In genomic region chr1:208163542-208163941, GRCh38 we compare ENCODE assay signal across 1 cellular context.
TF ChIP-seq lines count a peak whose summit lies in the region.

No MANE protein-coding gene starts in this region.

TF ChIP-seq in HepG2, 621 proteins besides CTCF, POLR2A, EP300 and RAD21 (continued from another document and continues in another):
- TF ChIP-seq ZNF142 (CRISPR knock-in tag; IDR thresholded peaks at IDR 0.05) (no peak), UBTF (CRISPR knock-in tag; IDR thresholded peaks at IDR 0.05) (no peak), HOXA3 (CRISPR knock-in tag; IDR thresholded peaks at IDR 0.05) (peak; percentile 34; the same call in 1 of the 2 replicates), SALL1 (CRISPR knock-in tag; IDR thresholded peaks at IDR 0.05) (peak; percentile 38; the same call in 1 of the 2 replicates), ZSCAN21 (CRISPR knock-in tag; IDR thresholded peaks at IDR 0.05; ENCODE audit: borderline replicate concordance) (peak; percentile 40; the same call in 1 of the 2 replicates), ZNF644 (CRISPR knock-in tag; IDR thresholded peaks at IDR 0.05; ENCODE audit: low read depth) (peak; percentile 93), GFI1 (CRISPR knock-in tag; IDR thresholded peaks at IDR 0.05; ENCODE audit: borderline replicate concordance) (0 out of 2 replicates have a peak, but pooled peaks have one; percentile 44), PAX8 (CRISPR knock-in tag; IDR thresholded peaks at IDR 0.05; ENCODE audit: borderline replicate concordance) (no peak), KAT7 (CRISPR knock-in tag; IDR thresholded peaks at IDR 0.05; ENCODE audit: borderline replicate concordance) (0 out of 2 replicates have a peak, but pooled peaks have one; percentile 37), PHF21A (CRISPR knock-in tag; IDR thresholded peaks at IDR 0.05) (0 out of 2 replicates have a peak, but pooled peaks have one; percentile 40), NFAT5 (CRISPR knock-in tag; IDR thresholded peaks at IDR 0.05) (no peak), ZSCAN25 (CRISPR knock-in tag; IDR thresholded peaks at IDR 0.05) (peak; percentile 57; the same call in 1 of the 2 replicates), FOXP4 (CRISPR knock-in tag; IDR thresholded peaks at IDR 0.05) (peak; percentile 49), KDM1A (CRISPR knock-in tag; IDR thresholded peaks at IDR 0.05) (0 out of 2 replicates have a peak, but pooled peaks have one; percentile 18), PAXIP1 (CRISPR knock-in tag; conservative IDR thresholded peaks at IDR 0.05) (peak; percentile 74), ELF3 (CRISPR knock-in tag; IDR thresholded peaks at IDR 0.05) (peak; percentile 46; the same call in 1 of the 2 replicates), HNF4G (IDR thresholded peaks at IDR 0.05; ENCODE audit: borderline replicate concordance, low read depth, low read length) (peak; percentile 65), HNF4G (CRISPR knock-in tag; IDR thresholded peaks at IDR 0.05; ENCODE audit: borderline replicate concordance, low read depth) (no peak), ISL2 (CRISPR knock-in tag; IDR thresholded peaks at IDR 0.05) (0 out of 2 replicates have a peak, but pooled peaks have one; percentile 26), HES4 (CRISPR knock-in tag; IDR thresholded peaks at IDR 0.05; ENCODE audit: borderline replicate concordance) (no peak), ZNF431 (CRISPR knock-in tag; IDR thresholded peaks at IDR 0.05; ENCODE audit: borderline replicate concordance, low read depth) (peak; percentile 79; the same call in 1 of the 2 replicates), ARID5B (CRISPR knock-in tag; IDR thresholded peaks at IDR 0.05) (peak; percentile 68), MED1 (CRISPR knock-in tag; IDR thresholded peaks at IDR 0.05) (0 out of 2 replicates have a peak, but pooled peaks have one; percentile 26), ZNF556 (CRISPR knock-in tag; IDR thresholded peaks at IDR 0.05; ENCODE audit: borderline replicate concordance) (peak; percentile 37; the same call in 1 of the 2 replicates), KAT2B (IDR thresholded peaks at IDR 0.05; ENCODE audit: borderline replicate concordance, low read depth, low read length) (no peak), ZFX (CRISPR knock-in tag; IDR thresholded peaks at IDR 0.05; ENCODE audit: low read depth) (no peak), MYNN (CRISPR knock-in tag; IDR thresholded peaks at IDR 0.05; ENCODE audit: low read depth) (no peak), LCORL (IDR thresholded peaks at IDR 0.05) (no peak), LCORL (CRISPR knock-in tag; IDR thresholded peaks at IDR 0.05) (0 out of 2 replicates have a peak, but pooled peaks have one; percentile 44), KDM6A (CRISPR knock-in tag; IDR thresholded peaks at IDR 0.05; ENCODE audit: low read depth) (peak; percentile 51; the same call in 1 of the 2 replicates), TBX2 (CRISPR knock-in tag; IDR thresholded peaks at IDR 0.05; ENCODE audit: borderline replicate concordance) (peak; percentile 47; the same call in 1 of the 2 replicates), NCOR1 (IDR thresholded peaks at IDR 0.05; ENCODE audit: borderline replicate concordance, low read length) (peak; percentile 36; the same call in 1 of the 2 replicates), CEBPG (CRISPR knock-in tag; IDR thresholded peaks at IDR 0.05) (peak; percentile 83), NR2F6 (IDR thresholded peaks at IDR 0.05) (no peak), NR2F6 (CRISPR knock-in tag; IDR thresholded peaks at IDR 0.05) (peak; percentile 37; the same call in 1 of the 2 replicates)
